In the genomic region with DNA sequence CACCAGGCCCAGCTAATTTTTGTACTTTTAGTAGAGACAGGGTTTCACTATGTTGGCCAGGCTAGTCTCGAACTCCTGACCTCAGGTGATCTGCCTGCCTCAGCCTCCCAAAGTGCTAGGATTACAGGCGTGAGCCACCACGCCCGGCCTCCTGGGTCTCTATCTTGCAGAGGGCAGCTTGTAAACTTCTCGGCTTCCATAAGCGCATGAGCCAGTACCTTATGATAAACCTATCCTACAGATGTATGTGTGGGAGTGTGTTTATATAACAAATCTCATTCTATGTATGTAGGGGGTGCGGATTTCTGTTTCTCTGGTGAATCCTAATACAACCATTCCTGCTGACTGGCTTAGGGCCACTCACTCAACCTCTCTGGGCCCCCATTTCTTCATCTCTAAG, we compare ENCODE assay signal across 5 cellular contexts. TPM values are rescaled to one million over a fixed set of nuclear protein-coding genes. Genes with fewer than 3 reads are reported as not detected.
"Had no signal": no experiment of that assay in that cellular context is flagged by ENCODE, and none has a peak within 500 bp of the region (broad histone marks: within the 10 kb centered on the region; RNA-seq: fewer than 3 reads in every experiment).

No MANE protein-coding gene starts in this region.

RNA-seq across cellular contexts. Expression of gene F2RL3, which starts 51.3 kb away (rescaled TPM):
- total RNA-seq: LHCN-M2, MCF 10A, NCI-H460, PC-9, SK-MEL-5 had no signal
